19 cellular contexts compared by ENCODE assay signal in genomic region chr4:175656615-175657014, GRCh38.
A peak's percentile ranks its signal among the peaks of the same experiment; 100 is the strongest.
DNase-seq lines count a peak whose midpoint lies in the region; ATAC-seq and TF ChIP-seq lines count a peak whose summit lies in the region.
"Had no signal": no experiment of that assay in that cellular context is flagged by ENCODE, and none has a peak within 500 bp of the region (broad histone marks: within the 10 kb centered on the region; RNA-seq: fewer than 3 reads in every experiment).

No MANE protein-coding gene starts in this region.

- CTCF ChIA-PET in MCF 10A (lab: Yijun Ruan, JAX) = interaction anchor here (0.6 to 1.5 kb wide), 3 partner anchors 32 to 685 kb away, joined by 3 to 4 read pairs (median 3); no protein-coding TSS in a partner anchor
- CTCF ChIA-PET in activated CD4-positive, alpha-beta memory T cell treated with anti-CD3 and anti-CD28 coated beads, Interleukin-2, amount 10 ng/mL, durations not matched to agents 7 days and 5 days (lab: Charles Lee) = no interaction called here

- peak overlapping the region; percentile 46 for H3K27ac Mint-ChIP-seq in MCF 10A (ENCODE audit: low read depth, unreplicated experiment)
- H3K27ac Mint-ChIP-seq in activated CD4-positive, alpha-beta memory T cell treated with anti-CD3 and anti-CD28 coated beads, Interleukin-2, amount 10 ng/mL, durations not matched to agents 7 days and 5 days = no peak overlapping the region
- H3K27ac Mint-ChIP-seq: CD4-positive, alpha-beta T cell had no signal

- no peaks in the 10 kb centered on the region for H3K4me1 ChIP-seq in breast epithelium
- H3K4me1 ChIP-seq in psoas muscle = no peaks in the 10 kb centered on the region
- H3K4me1 ChIP-seq: A549, Caco-2, HAP-1 had no signal

- H3K4me3 ChIP-seq in breast epithelium = no peak overlapping the region
- H3K4me3 ChIP-seq in choroid plexus epithelial cell (ENCODE audit: low read depth, low read length) = no peak overlapping the region
- H3K4me3 ChIP-seq in psoas muscle = no peak overlapping the region
- H3K4me3 ChIP-seq: A549, GM23248, HAP-1 had no signal

- DNase-seq in MCF 10A (ENCODE audit: unreplicated experiment) = peak; percentile 45
- DNase-seq in breast epithelium (ENCODE audit: low spot score in 2 of 2) = no peak
- peak; percentile 38 for DNase-seq in choroid plexus epithelial cell (ENCODE audit: low read depth)
- no peak for DNase-seq in psoas muscle
- DNase-seq in KBM-7 = no peak
- DNase-seq in activated naive CD4-positive, alpha-beta T cell treated with anti-CD3 and anti-CD28 coated beads, Interleukin-2, amount 50 U/mL, for 16 hours = no peak
- no peak for DNase-seq in activated CD4-positive, alpha-beta memory T cell treated with anti-CD3 and anti-CD28 coated beads, Interleukin-2, amount 10 ng/mL, durations not matched to agents 7 days and 5 days
- DNase-seq: AML-193; Caco-2; CD4-positive, alpha-beta T cell; DMS153; DMS79; GDM1; GM23248 had no signal

- no TSS peak for BruUV-seq in MCF 10A (replicated peaks; lab: Mats Ljungman, UMichigan)

- H3K27me3 ChIP-seq in breast epithelium (no peaks in the 10 kb centered on the region), psoas muscle (ENCODE audit: insufficient read depth in 3 of 3, low read length in 2 of 3) (no peaks in the 10 kb centered on the region)

- H3K9me3 ChIP-seq in breast epithelium (no peaks in the 10 kb centered on the region), psoas muscle (no peaks in the 10 kb centered on the region)
- H3K9me3 ChIP-seq: A549, Caco-2, HAP-1 had no signal

- H3K9me3 Mint-ChIP-seq in MCF 10A (ENCODE audit: unreplicated experiment) = peaks cover 10% of the 10 kb centered on the region
- H3K9me3 Mint-ChIP-seq in activated CD4-positive, alpha-beta memory T cell treated with anti-CD3 and anti-CD28 coated beads, Interleukin-2, amount 10 ng/mL, durations not matched to agents 7 days and 5 days = peaks cover 3% of the 10 kb centered on the region
- H3K9me3 Mint-ChIP-seq: CD4-positive, alpha-beta T cell had no signal

- intact Hi-C loops in MCF 10A (cut with micrococcal nuclease) (loop anchor here (1.0 kb wide), 1 partner anchor 236 kb away; no protein-coding TSS in a partner anchor), breast epithelium (cut with DNase I; ENCODE audit: low total_unique reads) (no loop called here), psoas muscle (cut with DNase I) (no loop called here)

- H3K4me3 Mint-ChIP-seq in MCF 10A (ENCODE audit: unreplicated experiment) = no peak overlapping the region
- no peak overlapping the region for H3K4me3 Mint-ChIP-seq in activated CD4-positive, alpha-beta memory T cell treated with anti-CD3 and anti-CD28 coated beads, Interleukin-2, amount 10 ng/mL, durations not matched to agents 7 days and 5 days
- H3K4me3 Mint-ChIP-seq: CD4-positive, alpha-beta T cell had no signal

- H3K27me3 Mint-ChIP-seq in MCF 10A (ENCODE audit: insufficient read depth, unreplicated experiment) = no peaks in the 10 kb centered on the region
- no peaks in the 10 kb centered on the region for H3K27me3 Mint-ChIP-seq in activated CD4-positive, alpha-beta memory T cell treated with anti-CD3 and anti-CD28 coated beads, Interleukin-2, amount 10 ng/mL, durations not matched to agents 7 days and 5 days
- H3K27me3 Mint-ChIP-seq: CD4-positive, alpha-beta T cell had no signal

- ATAC-seq in psoas muscle = peak; percentile 55 to 91 (median 66)
- ATAC-seq: A549, HepG2 had no signal

- TF ChIP-seq POLR2A in breast epithelium (IDR thresholded peaks at IDR 0.05) = no peak

- peaks cover 15% of the 10 kb centered on the region for H3K4me1 Mint-ChIP-seq in MCF 10A (ENCODE audit: insufficient read depth, unreplicated experiment)
- no peaks in the 10 kb centered on the region for H3K4me1 Mint-ChIP-seq in activated CD4-positive, alpha-beta memory T cell treated with anti-CD3 and anti-CD28 coated beads, Interleukin-2, amount 10 ng/mL, durations not matched to agents 7 days and 5 days

- no peak for TF ChIP-seq CTCF in MCF 10A (IDR thresholded peaks at IDR 0.05; ENCODE audit: unreplicated experiment)
- no peak for TF ChIP-seq CTCF in breast epithelium (IDR thresholded peaks at IDR 0.05)
- no peak for TF ChIP-seq CTCF in choroid plexus epithelial cell (conservative IDR thresholded peaks at IDR 0.05; ENCODE audit: low read depth, low read length)
- TF ChIP-seq CTCF in psoas muscle (IDR thresholded peaks at IDR 0.05) = no peak

- no peaks in the 10 kb centered on the region for H3K36me3 Mint-ChIP-seq in MCF 10A (ENCODE audit: insufficient read depth, unreplicated experiment)
- H3K36me3 Mint-ChIP-seq in activated CD4-positive, alpha-beta memory T cell treated with anti-CD3 and anti-CD28 coated beads, Interleukin-2, amount 10 ng/mL, durations not matched to agents 7 days and 5 days (ENCODE audit: low read depth) = no peaks in the 10 kb centered on the region

- H3K27ac ChIP-seq in breast epithelium = no peak overlapping the region
- H3K27ac ChIP-seq in psoas muscle = no peak overlapping the region
- H3K27ac ChIP-seq: 22Rv1, A549, C4-2B, GM23248 had no signal

- POLR2A ChIA-PET in MCF 10A (lab: Yijun Ruan, JAX) = no interaction called here
- POLR2A ChIA-PET in activated CD4-positive, alpha-beta memory T cell treated with anti-CD3 and anti-CD28 coated beads, Interleukin-2, amount 10 ng/mL, durations not matched to agents 7 days and 5 days (lab: Charles Lee) = no interaction called here

- no peaks in the 10 kb centered on the region for H3K36me3 ChIP-seq in breast epithelium
- no peaks in the 10 kb centered on the region for H3K36me3 ChIP-seq in psoas muscle (ENCODE audit: insufficient read depth in 1 of 2, low read depth in 1 of 2)
- H3K36me3 ChIP-seq: HAP-1 had no signal

- in situ Hi-C loops in KBM-7 (cut with MboI; ENCODE audit: low pct_unique_long_range_greater_than_20kb, low sequenced_read_pairs) = no loop called here

Comparison
In these comparisons a context has a peak if more than half of its experiments do, and no peak if none do; other contexts are left out.
1. DNase-seq: peak in MCF 10A (single experiment) and choroid plexus epithelial cell (single experiment); none in breast epithelium (0 of 2), psoas muscle (0 of 2), KBM-7 (single experiment), activated naive CD4-positive, alpha-beta T cell treated with anti-CD3 and anti-CD28 coated beads, Interleukin-2, amount 50 U/mL, for 16 hours (single experiment) and activated CD4-positive, alpha-beta memory T cell treated with anti-CD3 and anti-CD28 coated beads, Interleukin-2, amount 10 ng/mL, durations not matched to agents 7 days and 5 days (single experiment).